ENCODE assay signal across 8 cellular contexts in genomic region chr13:33543089-33543459, GRCh38.
DNase-seq lines count a peak whose midpoint lies in the region; ATAC-seq and TF ChIP-seq lines count a peak whose summit lies in the region.

No MANE protein-coding gene starts in this region.

- H3K36me3 Mint-ChIP-seq in CD4-positive, alpha-beta T cell (ENCODE audit: low read depth), result peaks cover 11% of the 10 kb centered on the region

- H3K27me3 ChIP-seq in CD4-positive, alpha-beta T cell (ENCODE audit: control insufficient read depth, insufficient read depth, low read length), result no peaks in the 10 kb centered on the region
- no peaks in the 10 kb centered on the region for H3K27me3 ChIP-seq in SJCRH30
- no peaks in the 10 kb centered on the region for H3K27me3 ChIP-seq in prostate gland (replicated peaks; ENCODE audit: insufficient read depth)

- no peak for DNase-seq in CD4-positive, alpha-beta T cell
- DNase-seq in SJCRH30, result no peak
- DNase-seq in fibroblast of pulmonary artery (ENCODE audit: low read depth), result no peak
- DNase-seq in prostate gland (ENCODE audit: low spot score), result no peak
- no peak for DNase-seq in stimulated activated CD8-positive, alpha-beta memory T cell treated with anti-CD3 and anti-CD28 coated beads, Interleukin-4, amount 100 ng/mL, for 48 hours
- no peak for DNase-seq in retina
- no peak for DNase-seq in HuH-7.5 (ENCODE audit: low spot score)

- H3K9me3 Mint-ChIP-seq in CD4-positive, alpha-beta T cell, result no peaks in the 10 kb centered on the region

- H3K27ac Mint-ChIP-seq in CD4-positive, alpha-beta T cell, result peak overlapping the region; percentile 98

- TF ChIP-seq CTCF in CD4-positive, alpha-beta T cell (IDR thresholded peaks at IDR 0.05), result no peak
- no peak for TF ChIP-seq CTCF in fibroblast of pulmonary artery (IDR thresholded peaks at IDR 0.05; ENCODE audit: low read length, missing control alignments)
- no peak for TF ChIP-seq CTCF in prostate gland (IDR thresholded peaks at IDR 0.05)

- intact Hi-C loops in CD4-positive, alpha-beta T cell (cut with DNase I, micrococcal nuclease), result loop anchor here (1.0 to 10.0 kb wide), 7 partner anchors 180 to 1402 kb away; partner anchors contain the start of genes BRCA2 (in 2 of the 2), N4BP2L2 (in 2 of the 2), ZAR1L (in 2 of the 2) and NBEA (in 1 of the 2)
- intact Hi-C loops in prostate gland (cut with DNase I), result loop anchor here (5.0 to 10.0 kb wide), 3 partner anchors 179 to 528 kb away; partner anchors contain the start of gene KL

- no peaks in the 10 kb centered on the region for H3K9me3 ChIP-seq in CD4-positive, alpha-beta T cell (ENCODE audit: control insufficient read depth, low read length)
- H3K9me3 ChIP-seq in SJCRH30 (replicated peaks), result no peaks in the 10 kb centered on the region
- no peaks in the 10 kb centered on the region for H3K9me3 ChIP-seq in prostate gland

- H3K4me1 ChIP-seq in SJCRH30 (peaks cover 16% of the 10 kb centered on the region), prostate gland (replicated peaks) (peaks cover 3% of the 10 kb centered on the region)

- H3K36me3 ChIP-seq in SJCRH30 (no peaks in the 10 kb centered on the region), prostate gland (no peaks in the 10 kb centered on the region)

- peak overlapping the region; percentile 64 for H3K4me3 ChIP-seq in SJCRH30
- H3K4me3 ChIP-seq in fibroblast of pulmonary artery (replicated peaks; ENCODE audit: low read depth, low read length), result peak overlapping the region; percentile 58
- H3K4me3 ChIP-seq in prostate gland, result peak overlapping the region; percentile 30 to 48

- ATAC-seq in CD4-positive, alpha-beta T cell (ENCODE audit: poor library complexity), result peak; percentile 14
- peak; percentile 8 for ATAC-seq in GM21723 (IDR thresholded peaks at IDR 0.05; ENCODE audit: unreplicated experiment)

- whole genome bisulfite sequencing in prostate gland, result 3% methylated on average over 7 of the region's 7 CpGs

- no peak for TF ChIP-seq POLR2A in prostate gland (IDR thresholded peaks at IDR 0.05)

- H3K27me3 Mint-ChIP-seq in CD4-positive, alpha-beta T cell, result no peaks in the 10 kb centered on the region

- peaks cover 56% of the 10 kb centered on the region for H3K4me1 Mint-ChIP-seq in CD4-positive, alpha-beta T cell (ENCODE audit: low read depth)

- H3K4me3 Mint-ChIP-seq in CD4-positive, alpha-beta T cell, result peak overlapping the region; percentile 99

- H3K27ac ChIP-seq in CD4-positive, alpha-beta T cell (ENCODE audit: low read depth, low read length), result peak overlapping the region; percentile 98
- H3K27ac ChIP-seq in SJCRH30 (peak overlapping the region; percentile 95), prostate gland (peak overlapping the region; percentile 96 to 99)

- POLR2A ChIA-PET in CD4-positive, alpha-beta T cell (lab: Charles Lee), result interaction anchor here (0.7 to 1.8 kb wide), 20 partner anchors 12 to 1228 kb away, joined by 3 to 27 read pairs (median 6); partner anchors contain the start of genes BRCA2, N4BP2L1, N4BP2L2 and PDS5B

- CTCF ChIA-PET in CD4-positive, alpha-beta T cell (lab: Charles Lee), result interaction anchor here (0.6 to 1.9 kb wide), 15 partner anchors 17 to 1502 kb away, joined by 3 to 12 read pairs (median 4); partner anchors contain the start of genes BRCA2, N4BP2L1, N4BP2L2 and PDS5B
